ENCODE assay signal across 1 cellular context in genomic region chr14:67683821-67684220, GRCh38.
TF ChIP-seq lines count a peak whose summit lies in the region.

No MANE protein-coding gene starts in this region.

TF ChIP-seq in K562, 482 proteins besides CTCF, POLR2A, EP300 and RAD21:
- TF ChIP-seq ZNF12 (CRISPR knock-in tag; IDR thresholded peaks at IDR 0.05) (no peak), FOS (IDR thresholded peaks at IDR 0.05; ENCODE audit: extremely low read depth, insufficient read length) (no peak), NBN (IDR thresholded peaks at IDR 0.05; ENCODE audit: low read depth) (no peak), DEAF1 (CRISPR knock-in tag; IDR thresholded peaks at IDR 0.05) (no peak), TSHZ1 (CRISPR knock-in tag; IDR thresholded peaks at IDR 0.05) (no peak), SMAD2 (IDR thresholded peaks at IDR 0.05; ENCODE audit: low read depth, low read length) (no peak), FOXM1 (IDR thresholded peaks at IDR 0.05; ENCODE audit: low read depth) (no peak), FOXM1 (CRISPR knock-in tag; IDR thresholded peaks at IDR 0.05; ENCODE audit: low read depth) (no peak), CBX1 (IDR thresholded peaks at IDR 0.05; ENCODE audit: low read depth) (no peak), HDAC6 (IDR thresholded peaks at IDR 0.05; ENCODE audit: low read depth, low read length) (no peak), GMEB1 (CRISPR knock-in tag; IDR thresholded peaks at IDR 0.05) (no peak), NELFE (IDR thresholded peaks at IDR 0.05; ENCODE audit: insufficient read depth, insufficient read length) (no peak), ZNF263 (CRISPR knock-in tag; IDR thresholded peaks at IDR 0.05; ENCODE audit: borderline replicate concordance) (no peak), ZFP91 (CRISPR knock-in tag; IDR thresholded peaks at IDR 0.05) (no peak), ZBTB17 (CRISPR knock-in tag; IDR thresholded peaks at IDR 0.05) (no peak), CBX8 (IDR thresholded peaks at IDR 0.05; ENCODE audit: borderline replicate concordance, extremely low read depth, low read depth, low read length, poor library complexity, severe bottlenecking) (no peak), ZNF589 (CRISPR knock-in tag; IDR thresholded peaks at IDR 0.05; ENCODE audit: low read depth) (no peak), BCLAF1 (IDR thresholded peaks at IDR 0.05; ENCODE audit: borderline replicate concordance in 1 of 2, control insufficient read depth in 1 of 2, low read depth in 2 of 2, low read length in 1 of 2) (no peak), BRF1 (IDR thresholded peaks at IDR 0.05; ENCODE audit: borderline replicate concordance, extremely low read depth, insufficient read length) (no peak)
TF ChIP-seq in K562: peak in this region for 0.
